22 cellular contexts compared by ENCODE assay signal in the genomic region with DNA sequence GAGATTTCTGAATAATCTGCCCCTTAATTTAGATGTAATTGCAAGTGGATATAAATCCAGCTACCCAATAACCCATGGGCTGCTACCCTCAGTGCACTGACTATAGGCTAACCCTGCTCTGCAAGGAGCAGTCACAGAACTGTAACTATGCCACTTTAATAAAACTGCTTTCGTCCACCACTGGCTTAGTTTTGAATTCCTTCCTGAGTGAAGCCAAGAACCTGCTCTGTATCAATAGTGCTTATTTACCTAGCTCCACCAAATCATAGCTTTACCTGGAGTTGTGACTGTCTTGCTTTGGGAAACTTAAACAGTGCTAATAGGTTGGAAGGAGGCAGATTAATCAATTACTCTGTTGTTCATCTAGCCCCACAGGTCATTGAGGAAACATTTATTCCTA.
DNase-seq lines count a peak whose midpoint lies in the region; ATAC-seq and TF ChIP-seq lines count a peak whose summit lies in the region.
"Had no signal": no experiment of that assay in that cellular context is flagged by ENCODE, and none has a peak within 500 bp of the region (broad histone marks: within the 10 kb centered on the region; RNA-seq: fewer than 3 reads in every experiment).

No MANE protein-coding gene starts in this region.

- TF ChIP-seq EP300 in sigmoid colon (IDR thresholded peaks at IDR 0.05): no peak

- H3K27me3 ChIP-seq in body of pancreas (no peaks in the 10 kb centered on the region), left lung (no peaks in the 10 kb centered on the region), upper lobe of right lung (no peaks in the 10 kb centered on the region), sigmoid colon (no peaks in the 10 kb centered on the region)
- H3K27me3 ChIP-seq: BE2C, BLaER1 had no signal

- no peaks in the 10 kb centered on the region for H3K9me3 ChIP-seq in body of pancreas
- no peaks in the 10 kb centered on the region for H3K9me3 ChIP-seq in left lung
- no peaks in the 10 kb centered on the region for H3K9me3 ChIP-seq in upper lobe of right lung
- H3K9me3 ChIP-seq in sigmoid colon: no peaks in the 10 kb centered on the region
- H3K9me3 ChIP-seq: BE2C, BLaER1 had no signal

- H3K36me3 ChIP-seq in body of pancreas (replicated peaks in 1 of 2; ENCODE audit: insufficient read depth in 1 of 2, low read depth in 2 of 2) (no peaks in the 10 kb centered on the region), left lung (no peaks in the 10 kb centered on the region), upper lobe of right lung (no peaks in the 10 kb centered on the region), sigmoid colon (no peaks in the 10 kb centered on the region)
- H3K36me3 ChIP-seq: BE2C, BLaER1 had no signal

- TF ChIP-seq CTCF in body of pancreas (IDR thresholded peaks at IDR 0.05) (no peak), left lung (IDR thresholded peaks at IDR 0.05) (no peak), upper lobe of right lung (IDR thresholded peaks at IDR 0.05) (no peak), sigmoid colon (IDR thresholded peaks at IDR 0.05) (no peak)

- WGBS in body of pancreas, 2 donors: 17 to 23% methylated on average over 1 of the region's 1 CpG
- 41 to 66% methylated on average over 1 of the region's 1 CpG for WGBS in sigmoid colon, 2 donors

- intact Hi-C loops in body of pancreas (cut with DNase I): no loop called here
- intact Hi-C loops in left lung (cut with DNase I): no loop called here
- intact Hi-C loops in upper lobe of right lung (cut with DNase I): no loop called here
- intact Hi-C loops in sigmoid colon (cut with DNase I): no loop called here

- H3K4me3 ChIP-seq in body of pancreas (no peak overlapping the region), left lung (no peak overlapping the region), upper lobe of right lung (no peak overlapping the region), sigmoid colon (no peak overlapping the region)
- H3K4me3 ChIP-seq: BLaER1, GM12878 had no signal

- no peak overlapping the region for H3K27ac ChIP-seq in body of pancreas
- H3K27ac ChIP-seq in left lung: no peak overlapping the region
- H3K27ac ChIP-seq in upper lobe of right lung: no peak overlapping the region
- H3K27ac ChIP-seq in sigmoid colon: no peak overlapping the region
- H3K27ac ChIP-seq: BLaER1 had no signal

- DNase-seq in body of pancreas (no peak), left lung (no peak), upper lobe of right lung (no peak), activated gamma-delta T cell treated with Interleukin-2 at 50 U/mL for 16 hours (no peak), sigmoid colon (no peak)
- DNase-seq: 8988T; ACHN; BE2C; C1 segment of cervical spinal cord; CD4-positive, alpha-beta memory T cell; CD4-positive, CD25-positive, alpha-beta regulatory T cell; CD8-positive, alpha-beta memory T cell; COR-L47; DMS 273 treated with DMSO at 0.1 percent for 48 hours; DMS153; DMS53; DMS79; DND-41; EL; GDM1 had no signal

- no peak for TF ChIP-seq POLR2A in body of pancreas (IDR thresholded peaks at IDR 0.05)
- TF ChIP-seq POLR2A in sigmoid colon (IDR thresholded peaks at IDR 0.05): no peak

- ATAC-seq in body of pancreas (peak; percentile 27), left lung (peak; percentile 74), upper lobe of right lung (peak; percentile 43)
- ATAC-seq: GM12878 had no signal

- H3K4me1 ChIP-seq in body of pancreas: no peaks in the 10 kb centered on the region
- H3K4me1 ChIP-seq in left lung: peaks cover 0 to 4% of the 10 kb centered on the region in 2 donors
- no peaks in the 10 kb centered on the region for H3K4me1 ChIP-seq in upper lobe of right lung
- H3K4me1 ChIP-seq in sigmoid colon: no peaks in the 10 kb centered on the region
- H3K4me1 ChIP-seq: BE2C, BLaER1 had no signal
